In the genomic region with DNA sequence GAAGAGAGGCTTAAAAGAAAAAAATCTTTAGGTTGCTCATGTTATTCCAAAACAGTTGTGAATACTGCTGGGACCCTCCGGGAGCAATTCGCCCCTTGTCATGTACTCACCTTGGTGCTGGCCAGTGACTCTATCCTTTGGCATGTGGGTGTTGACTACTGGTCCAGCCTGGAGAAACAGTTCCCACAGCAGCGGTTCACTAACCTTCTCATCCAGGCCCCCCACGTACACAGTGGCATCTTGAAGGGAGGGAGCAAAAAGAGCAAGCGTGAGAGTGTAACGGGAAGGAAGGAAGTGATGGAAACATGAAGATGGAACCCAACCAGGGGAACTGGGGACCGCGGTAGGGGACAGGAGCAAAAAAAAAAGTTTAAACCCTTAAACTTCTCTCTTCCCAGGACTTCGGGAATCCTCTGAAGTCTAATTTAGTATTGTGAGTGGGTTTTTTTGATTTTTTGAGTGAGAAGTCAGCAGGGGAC, we compare ENCODE assay signal across 1 cellular context.
TF ChIP-seq lines count a peak whose summit lies in the region.

No MANE protein-coding gene starts in this region.

TF ChIP-seq in neural cell, 6 proteins besides CTCF, POLR2A, EP300 and RAD21 (continued from another document):
- TF ChIP-seq, protein P1, sequence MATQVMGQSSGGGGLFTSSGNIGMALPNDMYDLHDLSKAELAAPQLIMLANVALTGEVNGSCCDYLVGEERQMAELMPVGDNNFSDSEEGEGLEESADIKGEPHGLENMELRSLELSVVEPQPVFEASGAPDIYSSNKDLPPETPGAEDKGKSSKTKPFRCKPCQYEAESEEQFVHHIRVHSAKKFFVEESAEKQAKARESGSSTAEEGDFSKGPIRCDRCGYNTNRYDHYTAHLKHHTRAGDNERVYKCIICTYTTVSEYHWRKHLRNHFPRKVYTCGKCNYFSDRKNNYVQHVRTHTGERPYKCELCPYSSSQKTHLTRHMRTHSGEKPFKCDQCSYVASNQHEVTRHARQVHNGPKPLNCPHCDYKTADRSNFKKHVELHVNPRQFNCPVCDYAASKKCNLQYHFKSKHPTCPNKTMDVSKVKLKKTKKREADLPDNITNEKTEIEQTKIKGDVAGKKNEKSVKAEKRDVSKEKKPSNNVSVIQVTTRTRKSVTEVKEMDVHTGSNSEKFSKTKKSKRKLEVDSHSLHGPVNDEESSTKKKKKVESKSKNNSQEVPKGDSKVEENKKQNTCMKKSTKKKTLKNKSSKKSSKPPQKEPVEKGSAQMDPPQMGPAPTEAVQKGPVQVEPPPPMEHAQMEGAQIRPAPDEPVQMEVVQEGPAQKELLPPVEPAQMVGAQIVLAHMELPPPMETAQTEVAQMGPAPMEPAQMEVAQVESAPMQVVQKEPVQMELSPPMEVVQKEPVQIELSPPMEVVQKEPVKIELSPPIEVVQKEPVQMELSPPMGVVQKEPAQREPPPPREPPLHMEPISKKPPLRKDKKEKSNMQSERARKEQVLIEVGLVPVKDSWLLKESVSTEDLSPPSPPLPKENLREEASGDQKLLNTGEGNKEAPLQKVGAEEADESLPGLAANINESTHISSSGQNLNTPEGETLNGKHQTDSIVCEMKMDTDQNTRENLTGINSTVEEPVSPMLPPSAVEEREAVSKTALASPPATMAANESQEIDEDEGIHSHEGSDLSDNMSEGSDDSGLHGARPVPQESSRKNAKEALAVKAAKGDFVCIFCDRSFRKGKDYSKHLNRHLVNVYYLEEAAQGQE (IDR thresholded peaks at IDR 0.05; ENCODE audit: borderline replicate concordance) = no peak
- TF ChIP-seq EZH2 (IDR thresholded peaks at IDR 0.05; ENCODE audit: borderline replicate concordance, insufficient read depth, low read length, poor library complexity, severe bottlenecking) (no peak), MXI1 (conservative IDR thresholded peaks at IDR 0.05; ENCODE audit: poor library complexity, severe bottlenecking) (no peak)
